ENCODE assay signal across 1 cellular context in the genomic region with DNA sequence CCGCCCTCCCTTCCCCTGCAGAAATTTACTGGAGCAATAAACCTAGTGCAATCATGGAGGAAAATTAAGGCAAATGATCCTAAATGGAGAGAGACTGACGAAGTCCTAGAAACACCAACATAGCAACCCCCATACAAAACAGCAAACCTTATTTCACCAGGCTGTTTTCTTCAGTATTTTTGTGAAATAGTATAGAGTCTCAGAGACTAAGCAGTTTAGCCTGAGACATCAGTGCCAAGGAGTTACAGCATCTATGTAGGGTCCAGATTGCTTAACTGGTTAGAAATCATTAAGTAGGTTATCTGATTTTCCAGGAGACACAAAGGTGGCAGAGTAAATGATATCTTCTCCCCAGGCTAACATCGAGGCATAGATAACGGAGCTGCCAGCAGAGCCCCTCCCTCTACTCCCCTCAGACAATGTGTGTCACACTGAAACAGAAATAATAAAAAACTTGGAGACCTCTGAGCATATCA.
TF ChIP-seq lines count a peak whose summit lies in the region.

No MANE protein-coding gene starts in this region.

TF ChIP-seq in WTC11, 78 proteins besides CTCF, POLR2A, EP300 and RAD21 (continued from another document):
- TF ChIP-seq, protein P1, sequence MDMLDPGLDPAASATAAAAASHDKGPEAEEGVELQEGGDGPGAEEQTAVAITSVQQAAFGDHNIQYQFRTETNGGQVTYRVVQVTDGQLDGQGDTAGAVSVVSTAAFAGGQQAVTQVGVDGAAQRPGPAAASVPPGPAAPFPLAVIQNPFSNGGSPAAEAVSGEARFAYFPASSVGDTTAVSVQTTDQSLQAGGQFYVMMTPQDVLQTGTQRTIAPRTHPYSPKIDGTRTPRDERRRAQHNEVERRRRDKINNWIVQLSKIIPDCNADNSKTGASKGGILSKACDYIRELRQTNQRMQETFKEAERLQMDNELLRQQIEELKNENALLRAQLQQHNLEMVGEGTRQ (CRISPR knock-in tag; IDR thresholded peaks at IDR 0.05): no peak
- TF ChIP-seq SMAD3 (CRISPR knock-in tag; IDR thresholded peaks at IDR 0.05; ENCODE audit: borderline replicate concordance): no peak
- no peak for TF ChIP-seq SMAD4 (CRISPR knock-in tag; IDR thresholded peaks at IDR 0.05)
- TF ChIP-seq, protein P2, sequence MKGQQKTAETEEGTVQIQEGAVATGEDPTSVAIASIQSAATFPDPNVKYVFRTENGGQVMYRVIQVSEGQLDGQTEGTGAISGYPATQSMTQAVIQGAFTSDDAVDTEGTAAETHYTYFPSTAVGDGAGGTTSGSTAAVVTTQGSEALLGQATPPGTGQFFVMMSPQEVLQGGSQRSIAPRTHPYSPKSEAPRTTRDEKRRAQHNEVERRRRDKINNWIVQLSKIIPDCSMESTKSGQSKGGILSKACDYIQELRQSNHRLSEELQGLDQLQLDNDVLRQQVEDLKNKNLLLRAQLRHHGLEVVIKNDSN (CRISPR knock-in tag; IDR thresholded peaks at IDR 0.05): no peak
- no peak for TF ChIP-seq ETV6 (CRISPR knock-in tag; IDR thresholded peaks at IDR 0.05)
- no peak for TF ChIP-seq ATF2 (CRISPR knock-in tag; IDR thresholded peaks at IDR 0.05; ENCODE audit: borderline replicate concordance, low read depth)
- no peak for TF ChIP-seq ZNF219 (CRISPR knock-in tag; IDR thresholded peaks at IDR 0.05; ENCODE audit: borderline replicate concordance)
- no peak for TF ChIP-seq ZMAT4 (CRISPR knock-in tag; IDR thresholded peaks at IDR 0.05)
- TF ChIP-seq ELF4 (CRISPR knock-in tag; IDR thresholded peaks at IDR 0.05; ENCODE audit: low read depth): no peak
- TF ChIP-seq ZSCAN18 (CRISPR knock-in tag; IDR thresholded peaks at IDR 0.05): no peak
- no peak for TF ChIP-seq JAZF1 (CRISPR knock-in tag; IDR thresholded peaks at IDR 0.05)
